8 cellular contexts compared by ENCODE assay signal in the genomic region with DNA sequence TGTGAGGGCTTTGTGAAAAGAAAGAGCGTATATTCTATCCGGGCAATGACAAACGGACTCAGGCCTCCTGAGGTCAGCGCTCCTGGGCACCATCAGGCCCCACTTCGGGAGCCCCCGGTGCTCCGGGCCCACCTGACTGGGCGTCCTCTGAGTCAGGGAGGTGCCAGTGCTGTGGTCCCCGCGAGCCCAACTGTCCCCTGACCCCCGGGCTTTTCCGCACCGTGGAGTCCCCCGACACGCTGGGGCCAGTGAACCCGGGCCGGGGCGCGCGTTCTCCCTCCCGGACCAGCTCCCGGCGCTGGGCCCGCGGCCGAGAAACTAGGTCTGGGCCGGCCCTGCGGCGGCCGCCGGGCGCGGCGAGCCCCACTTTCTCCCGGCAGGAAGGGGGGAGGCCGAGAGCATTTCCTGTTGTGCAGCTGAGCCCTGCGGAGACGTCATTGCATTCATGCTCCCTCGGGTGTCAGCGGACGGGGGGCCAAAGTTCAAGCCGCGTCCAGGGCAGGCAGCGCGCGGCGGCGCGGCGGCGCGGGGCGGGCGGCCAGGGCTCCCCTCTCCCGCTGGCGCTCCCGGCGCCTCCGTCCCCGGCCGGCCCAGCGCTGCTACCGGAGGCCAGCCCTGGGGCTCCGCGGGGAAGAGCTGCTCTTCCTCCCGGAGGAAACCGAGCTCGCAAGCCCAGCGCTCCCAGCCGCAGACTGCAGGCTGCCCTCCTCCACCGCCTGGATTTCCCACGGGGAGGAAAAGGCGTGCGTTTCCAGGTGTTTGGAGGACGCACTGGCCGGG. TPM values are rescaled to one million over a fixed set of nuclear protein-coding genes. Genes with fewer than 3 reads are reported as not detected.
DNase-seq lines count a peak whose midpoint lies in the region; ATAC-seq and TF ChIP-seq lines count a peak whose summit lies in the region.

No MANE protein-coding gene starts in this region.

- peaks cover 11% of the 10 kb centered on the region for H3K27me3 ChIP-seq in HUES6 (ENCODE audit: control insufficient read depth, insufficient read depth, low read length)

- peak overlapping the region; percentile 31; the same call in 1 of the 2 replicates for H3K27ac ChIP-seq in HUES6 (ENCODE audit: low read depth, low read length)
- peak overlapping the region; percentile 29; the same call in 1 of the 2 replicates for H3K27ac ChIP-seq in VCaP
- peak overlapping the region; percentile 90 for H3K27ac ChIP-seq in caudate nucleus (ENCODE audit: low read depth, low read length)
- H3K27ac ChIP-seq in skin epidermis, result peak overlapping the region; percentile 64 to 95 (median 88)

- TF ChIP-seq CTCF in VCaP (conservative IDR thresholded peaks at IDR 0.05), result no peak

- peaks cover 0 to 9% (median 7%) of the 10 kb centered on the region in 3 donors for H3K27me3 Mint-ChIP-seq in immature natural killer cell (ENCODE audit: low read depth in 3 of 3)

- peaks cover 9% of the 10 kb centered on the region for H3K4me1 ChIP-seq in HUES6 (ENCODE audit: control insufficient read depth, insufficient read depth, low read length)

- H3K27ac Mint-ChIP-seq in immature natural killer cell, result peak overlapping the region; percentile 92 to 99 (median 98)

- peak overlapping the region; percentile 85 to 99 (median 93) for H3K4me3 Mint-ChIP-seq in immature natural killer cell

- H3K4me3 ChIP-seq in HUES6 (ENCODE audit: low read depth, low read length), result peak overlapping the region; percentile 67
- peak overlapping the region; percentile 39 to 61 (median 52) for H3K4me3 ChIP-seq in skin epidermis

- H3K9me3 ChIP-seq in HUES6 (ENCODE audit: control insufficient read depth, insufficient read depth, low read depth, low read length), result no peaks in the 10 kb centered on the region

- peak overlapping the region; percentile 64 for H3K9ac ChIP-seq in HUES6 (ENCODE audit: low read length)

- no peaks in the 10 kb centered on the region for H3K9me3 Mint-ChIP-seq in immature natural killer cell

- H3K4me1 Mint-ChIP-seq in immature natural killer cell, result peaks cover 33 to 56% of the 10 kb centered on the region in 2 donors

- ATAC-seq in GM21515 (IDR thresholded peaks at IDR 0.05; ENCODE audit: unreplicated experiment), result peak; percentile 93

- no peaks in the 10 kb centered on the region for H3K36me3 ChIP-seq in HUES6 (ENCODE audit: control insufficient read depth, insufficient read depth, low read length)

- DNase-seq in ELR (ENCODE audit: low read depth) (peak; percentile 94), caudate nucleus (lab: John Stamatoyannopoulos, UW) (peak in 59 of 61 donors; percentile 24 to 92 (median 77)), immature natural killer cell (peak; percentile 86 to 89 (median 88)), NCI-H1436 (lab: John Stamatoyannopoulos, UW) (no peak)

- H3K36me3 Mint-ChIP-seq in immature natural killer cell, result peaks cover 0 to 5% (median 0%) of the 10 kb centered on the region in 3 donors

RNA-seq across cellular contexts. Expression of a gene that starts 18.3 kb away (rescaled TPM):
- 1 to 10 TPM in 2 of 3 donors, under 1 TPM in 1; 0.13 to 4.6 (median 1.5) TPM for polyA plus RNA-seq in immature natural killer cell

Comparison
In these comparisons a context has a peak if more than half of its experiments do, and no peak if none do; other contexts are left out.
1. H3K27ac ChIP-seq: peak in every context shown above with its lines; median percentile 90 in caudate nucleus; 88 in skin epidermis; 31 in HUES6; 29 in VCaP.